In genomic region chr21:15065381-15066230, GRCh38 we compare ENCODE assay signal across 8 cellular contexts. TPM values are rescaled to one million over a fixed set of nuclear protein-coding genes. Genes with fewer than 3 reads are reported as not detected.
DNase-seq lines count a peak whose midpoint lies in the region; ATAC-seq and TF ChIP-seq lines count a peak whose summit lies in the region.

No MANE protein-coding gene starts in this region.

- H3K27me3 Mint-ChIP-seq in activated naive CD8-positive, alpha-beta T cell = no peaks in the 10 kb centered on the region
- H3K27me3 Mint-ChIP-seq in glutamatergic neuron (ENCODE audit: unreplicated experiment) = peaks cover 13% of the 10 kb centered on the region

- peak; percentile 5 for ATAC-seq in HG03439 (IDR thresholded peaks at IDR 0.05; ENCODE audit: unreplicated experiment)

- no peaks in the 10 kb centered on the region for H3K9me3 Mint-ChIP-seq in activated naive CD8-positive, alpha-beta T cell (ENCODE audit: low read depth)
- peaks cover 20% of the 10 kb centered on the region for H3K9me3 Mint-ChIP-seq in glutamatergic neuron (ENCODE audit: unreplicated experiment)

- no peaks in the 10 kb centered on the region for H3K36me3 Mint-ChIP-seq in activated naive CD8-positive, alpha-beta T cell
- H3K36me3 Mint-ChIP-seq in glutamatergic neuron (ENCODE audit: unreplicated experiment) = no peaks in the 10 kb centered on the region

- H3K4me3 ChIP-seq in GM08714 (ENCODE audit: low read length) = peak overlapping the region; percentile 98

- peak overlapping the region; percentile 98 for H3K27ac Mint-ChIP-seq in activated naive CD8-positive, alpha-beta T cell
- peak overlapping the region; percentile 99 for H3K27ac Mint-ChIP-seq in glutamatergic neuron (ENCODE audit: unreplicated experiment)

- no peak for TF ChIP-seq CTCF in glutamatergic neuron (IDR thresholded peaks at IDR 0.05; ENCODE audit: partially characterized antibody, unreplicated experiment)

- H3K4me3 Mint-ChIP-seq in activated naive CD8-positive, alpha-beta T cell = peak overlapping the region; percentile 95
- H3K4me3 Mint-ChIP-seq in glutamatergic neuron (ENCODE audit: unreplicated experiment) = peak overlapping the region; percentile 97

- DNase-seq in SKM-1 (lab: John Stamatoyannopoulos, UW; ENCODE audit: unreplicated experiment) (peak; percentile 40), glutamatergic neuron (peak; percentile 56), occipital lobe (lab: John Stamatoyannopoulos, UW) (peak; percentile 83), substantia nigra (lab: John Stamatoyannopoulos, UW) (peak in 48 of 49 donors; percentile 12 to 81 (median 65)), NCI-H1694 (lab: John Stamatoyannopoulos, UW) (no peak)

- H3K4me1 Mint-ChIP-seq in activated naive CD8-positive, alpha-beta T cell (ENCODE audit: low read depth) = peaks cover 36% of the 10 kb centered on the region
- H3K4me1 Mint-ChIP-seq in glutamatergic neuron (ENCODE audit: low read depth, unreplicated experiment) = peaks cover 26% of the 10 kb centered on the region

- H3K27ac ChIP-seq in substantia nigra (ENCODE audit: low read depth, low read length, poor library complexity, severe bottlenecking) = peak overlapping the region; percentile 81

RNA-seq across cellular contexts. Expression of gene NRIP1, which starts 0.8 kb away (rescaled TPM):
- total RNA-seq in glutamatergic neuron (ENCODE audit: unreplicated experiment) (51.5 TPM), occipital lobe (76.6 TPM)
